ENCODE assay signal across 6 cellular contexts in genomic region chr10:10096898-10097297, GRCh38.
"Had no signal": no experiment of that assay in that cellular context is flagged by ENCODE, and none has a peak within 500 bp of the region (broad histone marks: within the 10 kb centered on the region; RNA-seq: fewer than 3 reads in every experiment).

No MANE protein-coding gene starts in this region.

- H3K27ac ChIP-seq: HL-60 had no signal

- DNase-seq: IMR-90, KBM-7 had no signal

- ATAC-seq: HepG2, K562 had no signal

- H3K4me3 ChIP-seq: K562 had no signal

- FAIRE-seq: HepG2, HTR-8/SVneo, K562 had no signal
